32 cellular contexts compared by ENCODE assay signal in genomic region chr1:3155056-3155805, GRCh38.
"Had no signal": no experiment of that assay in that cellular context is flagged by ENCODE, and none has a peak within 500 bp of the region (broad histone marks: within the 10 kb centered on the region; RNA-seq: fewer than 3 reads in every experiment).

No MANE protein-coding gene starts in this region.

- H3K27me3 ChIP-seq: ovary had no signal

- H3K4me3 Mint-ChIP-seq: activated CD4-positive, alpha-beta memory T cell treated with anti-CD3 and anti-CD28 coated beads for 36 hours; activated naive CD4-positive, alpha-beta T cell treated with anti-CD3 and anti-CD28 coated beads for 36 hours; activated naive CD8-positive, alpha-beta T cell treated with anti-CD3 and anti-CD28 coated beads for 36 hours; activated T-helper 1 cell treated with anti-CD3 and anti-CD28 coated beads, Interleukin-12 subunit alpha, Interleukin-12 subunit beta, Interleukin-2, Interleukin-4 antibody, amounts not matched to agents 30 ng/mL and 10 ng/mL and 1 ng/mL, durations not matched to agents 14 hours and 24 hours and 36 hours; natural killer cell treated with Interleukin-12 subunit alpha and Interleukin-12 subunit beta and Interleukin-15 and Interleukin-18, amount 100 ng/mL, for 72 hours; stimulated activated effector memory CD8-positive, alpha-beta T cell treated with anti-CD3 and anti-CD28 coated beads, Interleukin-12 subunit alpha, Interleukin-12 subunit beta, amount 100 ng/mL, for 72 hours; T-helper 1 cell treated with Interleukin-12 subunit alpha and Interleukin-12 subunit beta and Interleukin-4 antibody, amounts not matched to agents 30 μg/mL and 1 μg/mL, for 36 hours had no signal

- H3K9me3 ChIP-seq: adrenal gland, esophagus squamous epithelium, left ventricle myocardium inferior, mucosa of descending colon, ovary, prostate gland, sigmoid colon, suprapubic skin, transverse colon had no signal

- H3K36me3 Mint-ChIP-seq: activated CD4-positive, alpha-beta memory T cell treated with anti-CD3 and anti-CD28 coated beads for 36 hours; activated naive CD8-positive, alpha-beta T cell treated with anti-CD3 and anti-CD28 coated beads for 36 hours; natural killer cell treated with Interleukin-12 subunit alpha and Interleukin-12 subunit beta and Interleukin-15 and Interleukin-18, amount 100 ng/mL, for 72 hours; stimulated activated effector memory CD8-positive, alpha-beta T cell treated with anti-CD3 and anti-CD28 coated beads, Interleukin-12 subunit alpha, Interleukin-12 subunit beta, amount 100 ng/mL, for 72 hours had no signal

- H3K4me1 Mint-ChIP-seq: activated naive CD8-positive, alpha-beta T cell treated with anti-CD3 and anti-CD28 coated beads for 36 hours; stimulated activated effector memory CD8-positive, alpha-beta T cell treated with anti-CD3 and anti-CD28 coated beads, Interleukin-12 subunit alpha, Interleukin-12 subunit beta, amount 100 ng/mL, for 72 hours had no signal

- DNase-seq: activated CD4-positive, alpha-beta memory T cell treated with anti-CD3 and anti-CD28 coated beads for 36 hours; activated CD4-positive, alpha-beta T cell treated with anti-CD3 and anti-CD28 coated beads for 48 hours; activated CD8-positive, alpha-beta memory T cell treated with anti-CD3 and anti-CD28 coated beads, Interleukin-2, amount 50 U/mL, for 4 hours; activated effector memory CD4-positive, alpha-beta T cell treated with anti-CD3 and anti-CD28 coated beads, Interleukin-2, amount 50 U/mL, for 16 hours; activated naive CD4-positive, alpha-beta T cell treated with anti-CD3 and anti-CD28 coated beads for 36 hours; activated naive CD8-positive, alpha-beta T cell treated with anti-CD3 and anti-CD28 coated beads for 36 hours; activated T-cell treated with anti-CD3 and anti-CD28 coated beads, Interleukin-2, amount 50 U/mL, for 1 hour; adrenal gland; cerebellar nuclear complex; esophagus squamous epithelium; foreskin melanocyte; left ventricle myocardium inferior; mucosa of descending colon; ovary; retina; sigmoid colon; small intestine; stimulated activated CD4-positive, alpha-beta T cell treated with anti-CD3 and anti-CD28 coated beads, Interleukin-4, amount 100 ng/mL, for 24 hours; SW 1271; T-helper 9 cell; transverse colon; WERI-Rb-1 had no signal

- H3K4me1 ChIP-seq: adrenal gland, esophagus squamous epithelium, prostate gland, sigmoid colon, suprapubic skin, transverse colon had no signal

- H3K4me3 ChIP-seq: adrenal gland, coronary artery, esophagus squamous epithelium, left ventricle myocardium inferior, lung, mucosa of descending colon, ovary, prostate gland, sigmoid colon, suprapubic skin, transverse colon had no signal

- H3K27ac Mint-ChIP-seq: activated CD4-positive, alpha-beta memory T cell treated with anti-CD3 and anti-CD28 coated beads for 36 hours; activated naive CD4-positive, alpha-beta T cell treated with anti-CD3 and anti-CD28 coated beads for 36 hours; activated naive CD8-positive, alpha-beta T cell treated with anti-CD3 and anti-CD28 coated beads for 36 hours; activated T-helper 1 cell treated with anti-CD3 and anti-CD28 coated beads, Interleukin-12 subunit alpha, Interleukin-12 subunit beta, Interleukin-2, Interleukin-4 antibody, amounts not matched to agents 30 ng/mL and 10 ng/mL and 1 ng/mL, durations not matched to agents 14 hours and 24 hours and 36 hours; natural killer cell treated with Interleukin-12 subunit alpha and Interleukin-12 subunit beta and Interleukin-15 and Interleukin-18, amount 100 ng/mL, for 72 hours; stimulated activated effector memory CD8-positive, alpha-beta T cell treated with anti-CD3 and anti-CD28 coated beads, Interleukin-12 subunit alpha, Interleukin-12 subunit beta, amount 100 ng/mL, for 72 hours; T-helper 1 cell treated with Interleukin-12 subunit alpha and Interleukin-12 subunit beta and Interleukin-4 antibody, amounts not matched to agents 30 μg/mL and 1 μg/mL, for 36 hours had no signal

- H3K27ac ChIP-seq: adrenal gland, epithelial cell of prostate, esophagus squamous epithelium, left ventricle myocardium inferior, ovary, prostate gland, sigmoid colon, suprapubic skin, transverse colon had no signal

- ATAC-seq: activated CD4-positive, CD25-positive, alpha-beta regulatory T cell treated with anti-CD3 and anti-CD28 coated beads, Interleukin-2, amount 50 U/mL, for 24 hours; mucosa of descending colon; natural killer cell treated with Interleukin-12 subunit alpha and Interleukin-12 subunit beta and Interleukin-15 and Interleukin-18, amount 100 ng/mL, for 72 hours; stimulated activated effector memory CD8-positive, alpha-beta T cell treated with anti-CD3 and anti-CD28 coated beads, Interleukin-12 subunit alpha, Interleukin-12 subunit beta, amount 100 ng/mL, for 72 hours had no signal

- H3K36me3 ChIP-seq: adrenal gland, esophagus squamous epithelium, left ventricle myocardium inferior, ovary, prostate gland, sigmoid colon, suprapubic skin, transverse colon, WERI-Rb-1 had no signal

- H3K9me3 Mint-ChIP-seq: activated CD4-positive, alpha-beta memory T cell treated with anti-CD3 and anti-CD28 coated beads for 36 hours; activated naive CD4-positive, alpha-beta T cell treated with anti-CD3 and anti-CD28 coated beads for 36 hours; activated naive CD8-positive, alpha-beta T cell treated with anti-CD3 and anti-CD28 coated beads for 36 hours; activated T-helper 1 cell treated with anti-CD3 and anti-CD28 coated beads, Interleukin-12 subunit alpha, Interleukin-12 subunit beta, Interleukin-2, Interleukin-4 antibody, amounts not matched to agents 30 ng/mL and 10 ng/mL and 1 ng/mL, durations not matched to agents 14 hours and 24 hours and 36 hours; natural killer cell treated with Interleukin-12 subunit alpha and Interleukin-12 subunit beta and Interleukin-15 and Interleukin-18, amount 100 ng/mL, for 72 hours; stimulated activated effector memory CD8-positive, alpha-beta T cell treated with anti-CD3 and anti-CD28 coated beads, Interleukin-12 subunit alpha, Interleukin-12 subunit beta, amount 100 ng/mL, for 72 hours; T-helper 1 cell treated with Interleukin-12 subunit alpha and Interleukin-12 subunit beta and Interleukin-4 antibody, amounts not matched to agents 30 μg/mL and 1 μg/mL, for 36 hours had no signal
